17 cellular contexts compared by ENCODE assay signal in the genomic region with DNA sequence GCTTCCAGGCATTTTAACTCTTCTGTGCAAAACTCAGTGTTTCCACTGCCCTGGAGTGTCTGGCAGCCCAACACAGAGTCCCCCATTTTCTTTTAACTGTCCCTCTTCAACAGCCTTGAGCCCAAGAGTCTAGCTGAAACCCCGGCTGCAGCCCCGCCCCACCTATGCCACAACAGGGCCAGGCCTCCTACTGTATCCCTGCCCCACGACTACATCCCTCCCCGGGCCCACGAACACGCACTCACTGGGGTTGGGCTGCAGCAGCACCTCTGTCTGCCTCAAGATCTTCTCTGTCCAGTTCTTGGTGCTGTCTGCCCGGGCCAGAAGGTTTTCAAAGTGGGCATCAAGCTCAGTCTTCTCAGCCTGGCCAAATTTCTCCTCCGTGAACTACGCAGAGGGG. TPM values are rescaled to one million over a fixed set of nuclear protein-coding genes. Genes with fewer than 3 reads are reported as not detected.
DNase-seq lines count a peak whose midpoint lies in the region; ATAC-seq and TF ChIP-seq lines count a peak whose summit lies in the region.
"Had no signal": no experiment of that assay in that cellular context is flagged by ENCODE, and none has a peak within 500 bp of the region (broad histone marks: within the 10 kb centered on the region; RNA-seq: fewer than 3 reads in every experiment).

No MANE protein-coding gene starts in this region.

- H3K4me3 ChIP-seq in thoracic aorta = no peak overlapping the region
- H3K4me3 ChIP-seq: GM12878, sigmoid colon had no signal

- H3K9me3 ChIP-seq in thoracic aorta = no peaks in the 10 kb centered on the region
- H3K9me3 ChIP-seq: sigmoid colon had no signal

- no peak for DNase-seq in activated naive CD4-positive, alpha-beta T cell treated with anti-CD3 and anti-CD28 coated beads for 36 hours
- DNase-seq in activated naive CD4-positive, alpha-beta T cell treated with Interleukin-2 at 50 U/mL for 16 hours = no peak
- DNase-seq in activated B cell treated with CpG ODN at 0.5 μM for 24 hours (no peak), thoracic aorta (ENCODE audit: low spot score) (no peak), NCI-H1105 (lab: John Stamatoyannopoulos, UW) (no peak), cerebellar nuclear complex (lab: John Stamatoyannopoulos, UW) (no peak)
- no peak for DNase-seq in natural killer cell treated with Interleukin-12 subunit alpha and Interleukin-12 subunit beta and Interleukin-15 and Interleukin-18, amount 100 ng/mL, for 72 hours (ENCODE audit: low spot score)
- DNase-seq: mesendoderm; NCI-H69; nucleus accumbens; sigmoid colon; stimulated activated CD4-positive, alpha-beta T cell treated with anti-CD3 and anti-CD28 coated beads, Interleukin-2, amount 100 ng/mL, for 48 hours; SW 1271 had no signal

- ATAC-seq in activated B cell treated with CpG ODN at 0.5 μM for 24 hours (ENCODE audit: low read depth) (no peak), thoracic aorta (ENCODE audit: insufficient number of reproducible peaks, low FRiP score, low read depth) (no peak)
- no peak for ATAC-seq in natural killer cell treated with Interleukin-12 subunit alpha and Interleukin-12 subunit beta and Interleukin-15 and Interleukin-18, amount 100 ng/mL, for 72 hours
- ATAC-seq: HepG2, Panc1 had no signal

- peaks cover 5% of the 10 kb centered on the region for H3K36me3 Mint-ChIP-seq in activated naive CD4-positive, alpha-beta T cell treated with anti-CD3 and anti-CD28 coated beads for 36 hours (ENCODE audit: low read depth)
- H3K36me3 Mint-ChIP-seq in activated B cell treated with CpG ODN at 0.5 μM for 24 hours (ENCODE audit: low read depth) = peaks cover 14% of the 10 kb centered on the region
- H3K36me3 Mint-ChIP-seq in natural killer cell treated with Interleukin-12 subunit alpha and Interleukin-12 subunit beta and Interleukin-15 and Interleukin-18, amount 100 ng/mL, for 72 hours = no peaks in the 10 kb centered on the region

- POLR2A ChIA-PET in activated B cell treated with CpG ODN at 0.5 μM for 24 hours (lab: Charles Lee) = interaction anchor here (0.6 to 0.7 kb wide), 2 partner anchors 325 to 865 kb away, joined by 5 to 6 read pairs; no protein-coding TSS in a partner anchor

- TF ChIP-seq CTCF in activated B cell treated with CpG ODN at 0.5 μM for 24 hours (IDR thresholded peaks at IDR 0.05) (no peak), thoracic aorta (IDR thresholded peaks at IDR 0.05) (no peak)

- no peaks in the 10 kb centered on the region for H3K9me3 Mint-ChIP-seq in activated naive CD4-positive, alpha-beta T cell treated with anti-CD3 and anti-CD28 coated beads for 36 hours
- H3K9me3 Mint-ChIP-seq in activated B cell treated with CpG ODN at 0.5 μM for 24 hours = no peaks in the 10 kb centered on the region
- H3K9me3 Mint-ChIP-seq in natural killer cell treated with Interleukin-12 subunit alpha and Interleukin-12 subunit beta and Interleukin-15 and Interleukin-18, amount 100 ng/mL, for 72 hours = no peaks in the 10 kb centered on the region

- no peaks in the 10 kb centered on the region for H3K36me3 ChIP-seq in thoracic aorta

- intact Hi-C loops in activated naive CD4-positive, alpha-beta T cell treated with anti-CD3 and anti-CD28 coated beads for 36 hours (cut with micrococcal nuclease) = no loop called here
- intact Hi-C loops in activated B cell treated with CpG ODN at 0.5 μM for 24 hours (cut with micrococcal nuclease) = no loop called here

- H3K27ac Mint-ChIP-seq in activated naive CD4-positive, alpha-beta T cell treated with anti-CD3 and anti-CD28 coated beads for 36 hours = peak overlapping the region; percentile 59
- peak overlapping the region; percentile 80 for H3K27ac Mint-ChIP-seq in activated B cell treated with CpG ODN at 0.5 μM for 24 hours
- no peak overlapping the region for H3K27ac Mint-ChIP-seq in natural killer cell treated with Interleukin-12 subunit alpha and Interleukin-12 subunit beta and Interleukin-15 and Interleukin-18, amount 100 ng/mL, for 72 hours

- CTCF ChIA-PET in activated naive CD4-positive, alpha-beta T cell treated with anti-CD3 and anti-CD28 coated beads for 36 hours (lab: Charles Lee) = no interaction called here
- CTCF ChIA-PET in activated B cell treated with CpG ODN at 0.5 μM for 24 hours (lab: Charles Lee) = no interaction called here

- no peak overlapping the region for H3K4me3 Mint-ChIP-seq in activated naive CD4-positive, alpha-beta T cell treated with anti-CD3 and anti-CD28 coated beads for 36 hours
- H3K4me3 Mint-ChIP-seq in activated B cell treated with CpG ODN at 0.5 μM for 24 hours = no peak overlapping the region
- no peak overlapping the region for H3K4me3 Mint-ChIP-seq in natural killer cell treated with Interleukin-12 subunit alpha and Interleukin-12 subunit beta and Interleukin-15 and Interleukin-18, amount 100 ng/mL, for 72 hours

- no peaks in the 10 kb centered on the region for H3K27me3 ChIP-seq in layer of hippocampus (ENCODE audit: control insufficient read depth, insufficient read depth, low read length)
- H3K27me3 ChIP-seq in thoracic aorta (replicated peaks; ENCODE audit: insufficient read depth) = no peaks in the 10 kb centered on the region
- H3K27me3 ChIP-seq: sigmoid colon had no signal

- peaks cover 11 to 36% of the 10 kb centered on the region in 2 donors for H3K4me1 ChIP-seq in thoracic aorta (ENCODE audit: control insufficient read depth in 1 of 2, low read depth in 2 of 2)

- no peaks in the 10 kb centered on the region for H3K27me3 Mint-ChIP-seq in activated naive CD4-positive, alpha-beta T cell treated with anti-CD3 and anti-CD28 coated beads for 36 hours (ENCODE audit: low read depth)
- H3K27me3 Mint-ChIP-seq in activated B cell treated with CpG ODN at 0.5 μM for 24 hours = no peaks in the 10 kb centered on the region
- no peaks in the 10 kb centered on the region for H3K27me3 Mint-ChIP-seq in natural killer cell treated with Interleukin-12 subunit alpha and Interleukin-12 subunit beta and Interleukin-15 and Interleukin-18, amount 100 ng/mL, for 72 hours

- H3K4me1 Mint-ChIP-seq in activated naive CD4-positive, alpha-beta T cell treated with anti-CD3 and anti-CD28 coated beads for 36 hours (ENCODE audit: low read depth) = peaks cover 16% of the 10 kb centered on the region
- H3K4me1 Mint-ChIP-seq in activated B cell treated with CpG ODN at 0.5 μM for 24 hours = peaks cover 23% of the 10 kb centered on the region
- H3K4me1 Mint-ChIP-seq in natural killer cell treated with Interleukin-12 subunit alpha and Interleukin-12 subunit beta and Interleukin-15 and Interleukin-18, amount 100 ng/mL, for 72 hours (ENCODE audit: low read depth in 2 of 2) = peaks cover under 1 to 12% of the 10 kb centered on the region in 2 donors

- H3K27ac ChIP-seq in layer of hippocampus (ENCODE audit: low read depth, low read length) = peak overlapping the region; percentile 18
- peak overlapping the region; percentile 58 to 69 for H3K27ac ChIP-seq in thoracic aorta

RNA-seq across cellular contexts. Expression of gene SH3GLB2, which starts 6.1 kb away (rescaled TPM):
- 10 to 100 TPM; 38.0 to 38.2 TPM for total RNA-seq in activated naive CD4-positive, alpha-beta T cell treated with anti-CD3 and anti-CD28 coated beads for 36 hours
- total RNA-seq in activated B cell treated with CpG ODN at 0.5 μM for 24 hours (60.4 and 62.9 TPM in 2 replicates), thoracic aorta (100 to 1,000 TPM; 101 to 184 TPM)
- total RNA-seq in natural killer cell treated with Interleukin-12 subunit alpha and Interleukin-12 subunit beta and Interleukin-15 and Interleukin-18, amount 100 ng/mL, for 72 hours = 10 to 100 TPM; 57.8 to 99.0 TPM

RNA-seq across cellular contexts. Expression of gene MIGA2, which starts 14.4 kb away (rescaled TPM):
- 10 to 100 TPM; 36.3 to 42.7 TPM for total RNA-seq in activated naive CD4-positive, alpha-beta T cell treated with anti-CD3 and anti-CD28 coated beads for 36 hours
- total RNA-seq in activated B cell treated with CpG ODN at 0.5 μM for 24 hours = 42.1 and 50.0 TPM in 2 replicates
- total RNA-seq in thoracic aorta = 10 to 100 TPM; 30.3 to 31.3 TPM
- total RNA-seq in natural killer cell treated with Interleukin-12 subunit alpha and Interleukin-12 subunit beta and Interleukin-15 and Interleukin-18, amount 100 ng/mL, for 72 hours = 10 to 100 TPM; 42.4 to 82.6 TPM

RNA-seq across cellular contexts. Expression of gene DOLPP1, which starts 58.9 kb away (rescaled TPM):
- total RNA-seq in activated naive CD4-positive, alpha-beta T cell treated with anti-CD3 and anti-CD28 coated beads for 36 hours = 10 to 100 TPM; 15.5 to 19.9 TPM
- total RNA-seq in activated B cell treated with CpG ODN at 0.5 μM for 24 hours = 10.9 and 11.3 TPM in 2 replicates
- total RNA-seq in thoracic aorta = 1 to 10 TPM; 3.4 to 9.7 TPM
- 10 to 100 TPM; 18.6 to 24.1 TPM for total RNA-seq in natural killer cell treated with Interleukin-12 subunit alpha and Interleukin-12 subunit beta and Interleukin-15 and Interleukin-18, amount 100 ng/mL, for 72 hours

Comparison
In these comparisons a context has a peak if more than half of its experiments do, and no peak if none do; other contexts are left out.
1. H3K27ac Mint-ChIP-seq: peak in activated naive CD4-positive, alpha-beta T cell treated with anti-CD3 and anti-CD28 coated beads for 36 hours (single experiment) and activated B cell treated with CpG ODN at 0.5 μM for 24 hours (single experiment); none in natural killer cell treated with Interleukin-12 subunit alpha and Interleukin-12 subunit beta and Interleukin-15 and Interleukin-18, amount 100 ng/mL, for 72 hours (0 of 2).